13 cellular contexts compared by ENCODE assay signal in genomic region chr2:40127890-40128548, GRCh38.
DNase-seq lines count a peak whose midpoint lies in the region; ATAC-seq and TF ChIP-seq lines count a peak whose summit lies in the region.
"Had no signal": no experiment of that assay in that cellular context is flagged by ENCODE, and none has a peak within 500 bp of the region (broad histone marks: within the 10 kb centered on the region; RNA-seq: fewer than 3 reads in every experiment).

No MANE protein-coding gene starts in this region.

- H3K9ac ChIP-seq in SK-N-SH (peak overlapping the region; percentile 44), stomach smooth muscle (ENCODE audit: low read length in 2 of 2) (peak overlapping the region in 1 of 2 donors; percentile 2)

- H3K36me3 ChIP-seq in SK-N-SH (replicated peaks in 1 of 2; ENCODE audit: control insufficient read depth in 1 of 2, insufficient read depth in 2 of 2, low read length in 1 of 2) (no peaks in the 10 kb centered on the region), stomach smooth muscle (ENCODE audit: control insufficient read depth in 2 of 2, insufficient read depth in 2 of 2, low read length in 2 of 2) (no peaks in the 10 kb centered on the region)
- H3K36me3 ChIP-seq: ascending aorta had no signal

- H3K27ac ChIP-seq in SK-N-SH (ENCODE audit: low read depth in 2 of 2, low read length in 1 of 2) (peak overlapping the region; percentile 51 to 84; a peak in 3 of 4 replicates), stomach smooth muscle (ENCODE audit: low read length) (peak overlapping the region; percentile 38)
- H3K27ac ChIP-seq: 22Rv1, ascending aorta had no signal

- H3K27me3 ChIP-seq in SK-N-SH (ENCODE audit: insufficient read depth) = no peaks in the 10 kb centered on the region
- H3K27me3 ChIP-seq in stomach smooth muscle (ENCODE audit: control insufficient read depth in 1 of 2, insufficient read depth in 2 of 2, low read length in 2 of 2) = no peaks in the 10 kb centered on the region
- H3K27me3 ChIP-seq: ascending aorta had no signal

- ATAC-seq in GM18909 (IDR thresholded peaks at IDR 0.05; ENCODE audit: poor library complexity, unreplicated experiment) = no peak
- ATAC-seq: activated T-cell treated with anti-CD3 and anti-CD28 coated beads, Interleukin-2, amount 50 U/mL, for 72 hours; left lobe of liver had no signal

- H3K79me2 ChIP-seq in SK-N-SH (ENCODE audit: insufficient read depth) = no peaks in the 10 kb centered on the region

- H3K4me2 ChIP-seq in SK-N-SH = peak overlapping the region; percentile 46

- DNase-seq in NCI-H2227 (lab: John Stamatoyannopoulos, UW; ENCODE audit: unreplicated experiment) (peak; percentile 9), NCI-H2227 treated with DMSO at 0.1 percent for 48 hours (lab: John Stamatoyannopoulos, UW) (no peak), SK-N-SH (no peak), fibroblast of the aortic adventitia (ENCODE audit: low read depth) (peak; percentile 84), GM19240 (ENCODE audit: insufficient read length, low spot score) (no peak)
- DNase-seq in activated CD4-positive, alpha-beta T cell treated with anti-CD3 and anti-CD28 coated beads, Interleukin-2, amount 50 U/mL, for 1 hour = no peak
- DNase-seq: activated T-cell treated with anti-CD3 and anti-CD28 coated beads, Interleukin-2, amount 50 U/mL, for 72 hours; OCI-M1 had no signal

- peak in 1 of 2 experiments; percentile 73; a peak in 1 of 4 replicates for TF ChIP-seq EP300 in SK-N-SH (IDR thresholded peaks at IDR 0.05; ENCODE audit: borderline replicate concordance in 1 of 2, low read depth in 1 of 2, low read length in 1 of 2)

- H3K9me2 ChIP-seq in SK-N-SH = no peaks in the 10 kb centered on the region

- H2AFZ ChIP-seq in SK-N-SH (ENCODE audit: low read depth) = peak overlapping the region; percentile 49; the same call in 1 of the 2 replicates

- H4K20me1 ChIP-seq in SK-N-SH (ENCODE audit: insufficient read depth) = no peaks in the 10 kb centered on the region

- no peak overlapping the region for H3K4me3 ChIP-seq in SK-N-SH (ENCODE audit: low read depth in 2 of 2, low read length in 1 of 2)
- H3K4me3 ChIP-seq in fibroblast of the aortic adventitia (ENCODE audit: low read depth, low read length) = no peak overlapping the region
- peak overlapping the region in 1 of 2 donors; percentile 0 for H3K4me3 ChIP-seq in stomach smooth muscle (ENCODE audit: low read length in 2 of 2)
- H3K4me3 ChIP-seq: ascending aorta had no signal

- POLR2A ChIA-PET in SK-N-SH (lab: Yijun Ruan, JAX) = no interaction called here

- CTCF ChIA-PET in SK-N-SH (lab: Yijun Ruan, JAX) = no interaction called here

- H3F3A ChIP-seq in SK-N-SH (replicated peaks; ENCODE audit: insufficient read depth) = peaks cover 33% of the 10 kb centered on the region

- TF ChIP-seq CTCF in SK-N-SH (IDR thresholded peaks at IDR 0.05) (no peak), fibroblast of the aortic adventitia (IDR thresholded peaks at IDR 0.05; ENCODE audit: insufficient read depth, low read length) (no peak)

- H3K9me3 ChIP-seq in SK-N-SH (no peaks in the 10 kb centered on the region), stomach smooth muscle (ENCODE audit: control insufficient read depth in 2 of 2, low read length in 2 of 2) (no peaks in the 10 kb centered on the region)
- H3K9me3 ChIP-seq: ascending aorta had no signal

- no peak for TF ChIP-seq RAD21 in SK-N-SH (IDR thresholded peaks at IDR 0.05; ENCODE audit: low read length)

- WGBS in SK-N-SH (ENCODE audit: low lambda C conversion rate) = 50% methylated on average over 5 of the region's 5 CpGs

- peaks cover 12 to 65% of the 10 kb centered on the region in 2 experiments for H3K4me1 ChIP-seq in SK-N-SH (ENCODE audit: control insufficient read depth in 1 of 2, insufficient read depth in 2 of 2, low read depth in 1 of 2, low read length in 1 of 2)
- peaks cover 29% of the 10 kb centered on the region for H3K4me1 ChIP-seq in stomach smooth muscle (ENCODE audit: control insufficient read depth, insufficient read depth, low read length)

TF ChIP-seq in SK-N-SH, 30 proteins besides CTCF, POLR2A, EP300 and RAD21:
- TF ChIP-seq POLR2AphosphoS5 (IDR thresholded peaks at IDR 0.05; ENCODE audit: low read depth, low read length) (peak; percentile 71; the same call in 1 of the 2 replicates), SMC3 (IDR thresholded peaks at IDR 0.05; ENCODE audit: low read depth, low read length) (no peak), PBX3 (IDR thresholded peaks at IDR 0.05) (peak; percentile 71), FOXJ3 (CRISPR knock-in tag; IDR thresholded peaks at IDR 0.05) (no peak), JUND (IDR thresholded peaks at IDR 0.05) (peak; percentile 77), USF1 (IDR thresholded peaks at IDR 0.05; ENCODE audit: borderline replicate concordance, low read depth) (no peak), CHD2 (IDR thresholded peaks at IDR 0.05; ENCODE audit: low read length, partially characterized antibody) (no peak), FOXM1 (IDR thresholded peaks at IDR 0.05; ENCODE audit: low read depth) (0 out of 2 replicates have a peak, but pooled peaks have one; percentile 31), NFIC (IDR thresholded peaks at IDR 0.05; ENCODE audit: borderline replicate concordance) (peak; percentile 72; the same call in 1 of the 2 replicates), IRF3 (IDR thresholded peaks at IDR 0.05; ENCODE audit: low read depth, low read length) (no peak), TCF12 (IDR thresholded peaks at IDR 0.05) (peak; percentile 94), TAF1 (IDR thresholded peaks at IDR 0.05; ENCODE audit: borderline replicate concordance, low read depth, low read length) (no peak), YY1 (IDR thresholded peaks at IDR 0.05; ENCODE audit: low read depth) (0 out of 2 replicates have a peak, but pooled peaks have one; percentile 42), FOSL2 (IDR thresholded peaks at IDR 0.05; ENCODE audit: borderline replicate concordance, low read depth) (peak; percentile 75; the same call in 1 of the 2 replicates), ZBTB33 (IDR thresholded peaks at IDR 0.05; ENCODE audit: borderline replicate concordance, low read depth) (no peak), MAX (IDR thresholded peaks at IDR 0.05; ENCODE audit: low read depth) (peak; percentile 35; the same call in 1 of the 2 replicates)

Comparison
In these comparisons a context has a peak if more than half of its experiments do, and no peak if none do; other contexts are left out.
1. DNase-seq: peak in NCI-H2227 (single experiment) and fibroblast of the aortic adventitia (single experiment); none in NCI-H2227 treated with DMSO at 0.1 percent for 48 hours (single experiment), SK-N-SH (single experiment), activated CD4-positive, alpha-beta T cell treated with anti-CD3 and anti-CD28 coated beads, Interleukin-2, amount 50 U/mL, for 1 hour (single experiment) and GM19240 (single experiment).